In the genomic region with DNA sequence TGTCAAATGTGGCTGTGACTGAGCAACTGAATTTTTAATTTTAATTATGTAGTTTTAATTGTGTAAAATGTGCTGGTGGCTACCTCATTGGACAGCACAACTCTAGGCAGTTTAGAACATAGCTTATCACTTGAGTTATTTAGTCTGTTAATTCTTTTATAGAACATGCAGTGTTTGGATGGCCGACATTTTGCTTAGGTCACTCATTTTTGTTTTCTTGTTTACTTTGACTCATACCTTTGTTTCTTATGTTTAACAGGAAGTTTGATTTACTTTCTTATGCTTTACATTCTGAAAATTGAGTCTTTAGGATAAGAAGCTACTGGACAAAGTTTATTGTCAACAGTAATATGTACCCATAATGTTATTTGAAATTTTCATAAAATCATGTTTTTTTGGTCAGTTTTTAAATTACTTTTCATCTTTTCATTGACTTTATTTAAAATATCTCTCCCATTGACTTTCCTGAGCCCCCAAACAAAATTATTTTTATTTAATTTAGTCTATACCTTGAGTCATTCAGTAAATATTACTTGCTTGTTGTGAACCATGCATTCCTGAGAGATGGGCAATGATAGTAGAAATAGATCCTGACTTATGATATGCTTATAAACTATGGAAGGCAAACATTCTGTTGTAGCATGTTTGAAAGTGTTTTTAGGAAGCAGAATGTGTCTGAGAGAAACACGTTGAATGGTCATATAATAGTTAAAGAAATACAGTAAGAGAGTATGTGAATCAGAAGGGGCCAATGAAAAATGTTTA, we compare ENCODE assay signal across 19 cellular contexts.
DNase-seq lines count a peak whose midpoint lies in the region; ATAC-seq, FAIRE-seq and TF ChIP-seq lines count a peak whose summit lies in the region.
"Had no signal": no experiment of that assay in that cellular context is flagged by ENCODE, and none has a peak within 500 bp of the region (broad histone marks: within the 10 kb centered on the region; RNA-seq: fewer than 3 reads in every experiment).

No MANE protein-coding gene starts in this region.

- H3K4me2 ChIP-seq in HepG2 (ENCODE audit: low read depth, low read length): no peak overlapping the region
- no peak overlapping the region for H3K4me2 ChIP-seq in H9 (ENCODE audit: insufficient read depth, insufficient read length, low read length)
- H3K4me2 ChIP-seq in mesendoderm (ENCODE audit: low read length): no peak overlapping the region

- H3K27ac ChIP-seq in HepG2 (ENCODE audit: extremely low read length, insufficient read depth, low read length): no peak overlapping the region
- H3K27ac ChIP-seq in right lobe of liver: no peak overlapping the region
- H3K27ac ChIP-seq in SJSA1: peak overlapping the region; percentile 62
- H3K27ac ChIP-seq in H9 (ENCODE audit: insufficient read length, low read depth, low read length): no peak overlapping the region
- no peak overlapping the region for H3K27ac ChIP-seq in mesendoderm (ENCODE audit: low read depth, low read length)
- H3K27ac ChIP-seq: parathyroid adenoma, upper lobe of left lung had no signal

- H3K14ac ChIP-seq in H9 (ENCODE audit: insufficient read depth, low read length): no peak overlapping the region

- POLR2A ChIA-PET in HepG2 (lab: Yijun Ruan, JAX): interaction anchor here (1.5 kb wide), 1 partner anchor 92 kb away, joined by 4 read pairs; no protein-coding TSS in a partner anchor

- H3K23ac ChIP-seq in H9 (ENCODE audit: insufficient read length, low read depth, low read length) (no peak overlapping the region), mesendoderm (ENCODE audit: low read length) (no peak overlapping the region)

- H3K23me2 ChIP-seq in H9 (ENCODE audit: insufficient read length, low read depth, low read length, poor library complexity, severe bottlenecking): no peaks in the 10 kb centered on the region

- CTCF ChIA-PET in HepG2 (lab: Yijun Ruan, JAX; ENCODE audit: low intra/inter-chr PET ratio, low total read pairs): no interaction called here

- no peak overlapping the region for H3K4me3 ChIP-seq in HepG2 (replicated peaks in 1 of 3; ENCODE audit: insufficient read depth in 1 of 3, low read depth in 2 of 3, low read length in 3 of 3)
- H3K4me3 ChIP-seq in right lobe of liver: no peak overlapping the region
- H3K4me3 ChIP-seq in SJSA1: no peak overlapping the region
- H3K4me3 ChIP-seq in mesendoderm (ENCODE audit: low read length): no peak overlapping the region
- H3K4me3 ChIP-seq: GM12878, upper lobe of left lung had no signal

- H3K79me1 ChIP-seq in H9 (ENCODE audit: insufficient read depth, low read depth, low read length, poor library complexity, severe bottlenecking) (peaks cover 3% of the 10 kb centered on the region), mesendoderm (ENCODE audit: low read length) (peaks cover 8% of the 10 kb centered on the region)

- no peaks in the 10 kb centered on the region for H3K27me3 Mint-ChIP-seq in H9 (ENCODE audit: low read depth)
- H3K27me3 Mint-ChIP-seq: activated CD8-positive, alpha-beta T cell treated with anti-CD3 and anti-CD28 coated beads for 36 hours; CD4-positive, alpha-beta memory T cell had no signal

- H2BK12ac ChIP-seq in H9 (ENCODE audit: insufficient read length, low read depth, low read length): no peak overlapping the region

- H3K36me3 Mint-ChIP-seq in H9 (ENCODE audit: insufficient read depth in 1 of 3, low read depth in 3 of 3): no peaks in the 10 kb centered on the region

- in situ Hi-C loops in HepG2 (cut with HindIII; ENCODE audit: extremely low pct_ligation_motif_present, low pct_unique_long_range_greater_than_20kb): no loop called here

- H3K36me3 ChIP-seq in HepG2 (replicated peaks in 1 of 2; ENCODE audit: control insufficient read depth in 1 of 2, insufficient read depth in 2 of 2, low read length in 2 of 2): no peaks in the 10 kb centered on the region
- H3K36me3 ChIP-seq in right lobe of liver: no peaks in the 10 kb centered on the region
- H3K36me3 ChIP-seq in SJSA1: no peaks in the 10 kb centered on the region
- no peaks in the 10 kb centered on the region for H3K36me3 ChIP-seq in mesendoderm (ENCODE audit: control insufficient read depth, insufficient read depth, low read length)
- H3K36me3 ChIP-seq: upper lobe of left lung had no signal

- H3K4me1 Mint-ChIP-seq in H9: peaks cover 14 to 16% of the 10 kb centered on the region in 2 experiments

- TF ChIP-seq EP300 in HepG2 (IDR thresholded peaks at IDR 0.05; ENCODE audit: low read depth in 2 of 2, low read length in 2 of 2) (no peak; a peak in 1 of 4 replicates), HepG2 (CRISPR knock-in tag; IDR thresholded peaks at IDR 0.05; ENCODE audit: borderline replicate concordance) (no peak)

- TF ChIP-seq RAD21 in HepG2 (CRISPR knock-in tag; IDR thresholded peaks at IDR 0.05): no peak

- H3K27me3 ChIP-seq in HepG2 (ENCODE audit: control insufficient read depth in 1 of 2, insufficient read depth in 2 of 2, low read length in 2 of 2) (no peaks in the 10 kb centered on the region), right lobe of liver (no peaks in the 10 kb centered on the region), SJSA1 (replicated peaks) (no peaks in the 10 kb centered on the region), H9 (ENCODE audit: insufficient read depth, low read length) (no peaks in the 10 kb centered on the region), mesendoderm (ENCODE audit: insufficient read depth, low read length, poor library complexity) (no peaks in the 10 kb centered on the region)
- H3K27me3 ChIP-seq: upper lobe of left lung had no signal

- H3K4me1 ChIP-seq in HepG2 (ENCODE audit: insufficient read depth, low read length) (peaks cover 46% of the 10 kb centered on the region), right lobe of liver (peaks cover 0 to 14% (median 2%) of the 10 kb centered on the region in 4 donors), SJSA1 (replicated peaks) (peaks cover 23% of the 10 kb centered on the region), H9 (ENCODE audit: insufficient read depth, low read length) (no peaks in the 10 kb centered on the region), mesendoderm (ENCODE audit: control insufficient read depth, low read depth, low read length) (no peaks in the 10 kb centered on the region)

- intact Hi-C loops in HepG2 (cut with micrococcal nuclease; ENCODE audit: unreplicated experiment): no loop called here
- intact Hi-C loops in right lobe of liver (cut with DNase I): no loop called here

- H2BK5ac ChIP-seq in H9 (ENCODE audit: insufficient read length, low read length) (no peak overlapping the region), mesendoderm (ENCODE audit: low read length) (no peak overlapping the region)

- no peak overlapping the region for H3T11ph ChIP-seq in H9 (ENCODE audit: low read length)

- no peak for DNase-seq in HepG2 (ENCODE audit: low spot score)
- no peak for DNase-seq in right lobe of liver
- DNase-seq in SJSA1 (ENCODE audit: low read depth in 1 of 2, low spot score in 2 of 2): peak in 1 of 2 experiments; percentile 51
- DNase-seq in fibroblast of peridontal ligament (ENCODE audit: extremely low read depth): peak; percentile 42
- DNase-seq in T1000 (lab: John Stamatoyannopoulos, UW): no peak
- no peak for DNase-seq in H9
- DNase-seq in mesendoderm: no peak
- DNase-seq: activated CD8-positive, alpha-beta T cell treated with anti-CD3 and anti-CD28 coated beads for 36 hours; CD4-positive, alpha-beta memory T cell; KG1; NCI-H146; NCI-H510A; OCI-M1; stimulated activated CD4-positive, alpha-beta T cell treated with anti-CD3 and anti-CD28 coated beads, Interleukin-12 subunit alpha, Interleukin-12 subunit beta, amount 100 ng/mL, for 4 hours; stimulated activated naive CD8-positive, alpha-beta T cell treated with anti-CD3 and anti-CD28 coated beads, Interleukin-15, Interleukin-2, amounts not matched to agents 100 U/mL and 50 U/mL, for 24 hours; upper lobe of left lung had no signal

- no peak overlapping the region for H2BK20ac ChIP-seq in H9 (ENCODE audit: low read depth, low read length, poor library complexity, severe bottlenecking)

- H2AK5ac ChIP-seq in H9 (ENCODE audit: insufficient read length, low read length) (no peak overlapping the region), mesendoderm (ENCODE audit: low read length) (no peak overlapping the region)

- H4K5ac ChIP-seq in H9 (ENCODE audit: insufficient read length, low read depth, low read length) (no peak overlapping the region), mesendoderm (ENCODE audit: low read length) (no peak overlapping the region)

- H2BK120ac ChIP-seq in H9 (ENCODE audit: low read depth, low read length, poor library complexity, severe bottlenecking) (no peak overlapping the region), mesendoderm (ENCODE audit: low read depth, low read length) (no peak overlapping the region)

- H2AFZ ChIP-seq in HepG2 (ENCODE audit: low read length) (no peak overlapping the region), H9 (ENCODE audit: low read length) (no peak overlapping the region)
- H2AFZ ChIP-seq: parathyroid adenoma had no signal

- H2BK15ac ChIP-seq in H9 (ENCODE audit: low read depth, low read length): no peak overlapping the region
- no peak overlapping the region for H2BK15ac ChIP-seq in mesendoderm (replicated peaks; ENCODE audit: low read depth)

- no peak overlapping the region for H4K8ac ChIP-seq in H9 (replicated peaks; ENCODE audit: insufficient read length, low read depth, low read length)
- H4K8ac ChIP-seq in mesendoderm (ENCODE audit: low read depth, low read length): no peak overlapping the region

- H3K9me3 ChIP-seq in HepG2 (ENCODE audit: low read length) (no peaks in the 10 kb centered on the region), right lobe of liver (no peaks in the 10 kb centered on the region), SJSA1 (replicated peaks) (no peaks in the 10 kb centered on the region), H9 (ENCODE audit: control insufficient read depth, low read depth, low read length) (no peaks in the 10 kb centered on the region)
- H3K9me3 ChIP-seq: upper lobe of left lung had no signal

- no peak for ATAC-seq in HepG2
- no peak for ATAC-seq in right lobe of liver
- no peak for ATAC-seq in HG03378 (IDR thresholded peaks at IDR 0.05; ENCODE audit: unreplicated experiment)
- ATAC-seq: activated CD8-positive, alpha-beta T cell treated with anti-CD3 and anti-CD28 coated beads for 36 hours; GM12878; stimulated activated naive CD8-positive, alpha-beta T cell treated with anti-CD3 and anti-CD28 coated beads, Interleukin-15, Interleukin-2, amounts not matched to agents 100 U/mL and 50 U/mL, for 24 hours had no signal

- no TSS peak for BruUV-seq in HepG2 (replicated peaks; lab: Mats Ljungman, UMichigan)

- no peak overlapping the region for H3K4ac ChIP-seq in H9 (ENCODE audit: low read depth, low read length)
- no peak overlapping the region for H3K4ac ChIP-seq in mesendoderm (ENCODE audit: low read depth, low read length)

- H4K20me1 ChIP-seq in HepG2 (ENCODE audit: insufficient read depth, low read length): peaks cover 4% of the 10 kb centered on the region; the same call in 1 of the 2 replicates
- H4K20me1 ChIP-seq in H9 (ENCODE audit: control insufficient read depth, insufficient read depth, insufficient read length): no peaks in the 10 kb centered on the region

- H3K79me2 ChIP-seq in HepG2 (ENCODE audit: insufficient read depth, low read length) (peaks cover 89% of the 10 kb centered on the region), H9 (ENCODE audit: insufficient read depth, low read length) (peaks cover 13% of the 10 kb centered on the region; the same call in 1 of the 2 replicates), mesendoderm (ENCODE audit: control insufficient read depth, insufficient read depth, low read length) (peaks cover 21% of the 10 kb centered on the region)

- TF ChIP-seq POLR2A in HepG2 (IDR thresholded peaks at IDR 0.05; ENCODE audit: insufficient read depth in 1 of 2, low read depth in 2 of 2, low read length in 2 of 2) (no peak), right lobe of liver (IDR thresholded peaks at IDR 0.05) (no peak)

- TF ChIP-seq CTCF in HepG2 (CRISPR knock-in tag; IDR thresholded peaks at IDR 0.05) (no peak), right lobe of liver (IDR thresholded peaks at IDR 0.05) (no peak), H9 (conservative IDR thresholded peaks at IDR 0.05) (no peak)

- H3K9ac ChIP-seq in HepG2 (ENCODE audit: insufficient read depth, low read depth, low read length) (no peak overlapping the region), H9 (ENCODE audit: extremely low read depth, insufficient read length, low read length) (no peak overlapping the region), mesendoderm (ENCODE audit: low read length) (no peak overlapping the region)
- H3K9ac ChIP-seq: parathyroid adenoma had no signal

- H3K9me3 Mint-ChIP-seq in H9: no peaks in the 10 kb centered on the region
- H3K9me3 Mint-ChIP-seq: activated CD8-positive, alpha-beta T cell treated with anti-CD3 and anti-CD28 coated beads for 36 hours; CD4-positive, alpha-beta memory T cell had no signal

- H4K91ac ChIP-seq in H9 (ENCODE audit: insufficient read length, low read depth, low read length): no peak overlapping the region

- FAIRE-seq in HepG2 (lab: Jason Lieb, UNC): no peak
- FAIRE-seq: GM12878 had no signal

- no peak overlapping the region for H3K56ac ChIP-seq in H9 (ENCODE audit: insufficient read length, low read depth, low read length)
- no peak overlapping the region for H3K56ac ChIP-seq in mesendoderm (ENCODE audit: low read length)

- 86% methylated on average over 2 of the region's 2 CpGs for WGBS in HepG2 (ENCODE audit: low lambda C conversion rate)
- WGBS in right lobe of liver (ENCODE audit: insufficient coverage, low coverage, low lambda C conversion rate, missing lambda C conversion rate): 72% methylated on average over 2 of the region's 2 CpGs
- no CpG with 5 or more reads among the region's 2 CpGs for WGBS in H9 (ENCODE audit: extremely low coverage, insufficient read length, low lambda C conversion rate)
- no CpG with 5 or more reads among the region's 2 CpGs for WGBS in mesendoderm (ENCODE audit: extremely low coverage, insufficient coverage, low lambda C conversion rate)

- no peak overlapping the region for H3K27ac Mint-ChIP-seq in H9
- H3K27ac Mint-ChIP-seq: activated CD8-positive, alpha-beta T cell treated with anti-CD3 and anti-CD28 coated beads for 36 hours had no signal

- H3K4me3 Mint-ChIP-seq in H9: no peak overlapping the region
- H3K4me3 Mint-ChIP-seq: activated CD8-positive, alpha-beta T cell treated with anti-CD3 and anti-CD28 coated beads for 36 hours; CD4-positive, alpha-beta memory T cell had no signal

- H3K18ac ChIP-seq in H9 (ENCODE audit: insufficient read length, low read depth, low read length) (no peak overlapping the region), mesendoderm (ENCODE audit: low read length) (no peak overlapping the region)
